ENCODE assay signal across 15 cellular contexts in genomic region chr5:61496406-61497307, GRCh38.
DNase-seq lines count a peak whose midpoint lies in the region; ATAC-seq and TF ChIP-seq lines count a peak whose summit lies in the region.
"Had no signal": no experiment of that assay in that cellular context is flagged by ENCODE, and none has a peak within 500 bp of the region (broad histone marks: within the 10 kb centered on the region; RNA-seq: fewer than 3 reads in every experiment).

No MANE protein-coding gene starts in this region.

- no peaks in the 10 kb centered on the region for H3K4me1 ChIP-seq in mucosa of descending colon (ENCODE audit: low read depth)

- H3K4me3 Mint-ChIP-seq in stimulated activated naive CD8-positive, alpha-beta T cell treated with anti-CD3 and anti-CD28 coated beads, Interleukin-15, amount 100 ng/mL, for 72 hours, result no peak overlapping the region

- ATAC-seq in mucosa of descending colon, result no peak
- ATAC-seq in HG02885 (IDR thresholded peaks at IDR 0.05; ENCODE audit: poor library complexity, unreplicated experiment), result no peak
- ATAC-seq in stimulated activated naive CD8-positive, alpha-beta T cell treated with anti-CD3 and anti-CD28 coated beads, Interleukin-15, amount 100 ng/mL, for 72 hours, result no peak

- H3K9me3 ChIP-seq in mucosa of descending colon, result no peaks in the 10 kb centered on the region
- H3K9me3 ChIP-seq: uterus had no signal

- H3K27me3 ChIP-seq in layer of hippocampus (ENCODE audit: control insufficient read depth, insufficient read depth, low read length), result no peaks in the 10 kb centered on the region
- H3K27me3 ChIP-seq: uterus had no signal

- no peaks in the 10 kb centered on the region for H3K36me3 ChIP-seq in mucosa of descending colon (ENCODE audit: low read depth)
- H3K36me3 ChIP-seq: uterus had no signal

- no peak overlapping the region for H3K4me3 ChIP-seq in mucosa of descending colon
- H3K4me3 ChIP-seq: uterus had no signal

- H3K27ac Mint-ChIP-seq in stimulated activated naive CD8-positive, alpha-beta T cell treated with anti-CD3 and anti-CD28 coated beads, Interleukin-15, amount 100 ng/mL, for 72 hours, result no peak overlapping the region

- no peaks in the 10 kb centered on the region for H3K4me1 Mint-ChIP-seq in stimulated activated naive CD8-positive, alpha-beta T cell treated with anti-CD3 and anti-CD28 coated beads, Interleukin-15, amount 100 ng/mL, for 72 hours

- H3K9me3 Mint-ChIP-seq in stimulated activated naive CD8-positive, alpha-beta T cell treated with anti-CD3 and anti-CD28 coated beads, Interleukin-15, amount 100 ng/mL, for 72 hours, result no peaks in the 10 kb centered on the region

- intact Hi-C loops in mucosa of descending colon (cut with DNase I, micrococcal nuclease), result no loop called here

- no peak for TF ChIP-seq CTCF in mucosa of descending colon (IDR thresholded peaks at IDR 0.05)

- DNase-seq in A172 (ENCODE audit: low spot score), result peak; percentile 7
- peak; percentile 3 for DNase-seq in NCI-H128 (lab: John Stamatoyannopoulos, UW; ENCODE audit: unreplicated experiment)
- DNase-seq in anterior cingulate cortex (lab: John Stamatoyannopoulos, UW), result peak in 35 of 58 donors; percentile 2 to 85 (median 17)
- DNase-seq in mucosa of descending colon, result no peak
- DNase-seq in NCI-H2196 treated with DMSO at 0.1 percent for 48 hours (lab: John Stamatoyannopoulos, UW; ENCODE audit: unreplicated experiment), result no peak
- no peak for DNase-seq in stimulated activated naive CD8-positive, alpha-beta T cell treated with anti-CD3 and anti-CD28 coated beads, Interleukin-15, amount 100 ng/mL, for 72 hours
- DNase-seq: activated naive CD4-positive, alpha-beta T cell treated with anti-CD3 and anti-CD28 coated beads, Interleukin-2, amount 50 U/mL, for 16 hours; AML-193; cortex of kidney; DND-41; foreskin melanocyte; NCI-H345; uterus had no signal

- H3K27ac ChIP-seq in layer of hippocampus (ENCODE audit: low read depth, low read length), result peak overlapping the region; percentile 27
- H3K27ac ChIP-seq: uterus had no signal

- H3K27me3 Mint-ChIP-seq in stimulated activated naive CD8-positive, alpha-beta T cell treated with anti-CD3 and anti-CD28 coated beads, Interleukin-15, amount 100 ng/mL, for 72 hours, result no peaks in the 10 kb centered on the region

Comparison
In these comparisons a context has a peak if more than half of its experiments do, and no peak if none do; other contexts are left out.
1. DNase-seq: peak in A172 (single experiment), NCI-H128 (single experiment) and anterior cingulate cortex (35 of 58); none in mucosa of descending colon (0 of 3), NCI-H2196 treated with DMSO at 0.1 percent for 48 hours (single experiment) and stimulated activated naive CD8-positive, alpha-beta T cell treated with anti-CD3 and anti-CD28 coated beads, Interleukin-15, amount 100 ng/mL, for 72 hours (0 of 2).